Comparison of ENCODE assay signal across 8 cellular contexts in the genomic region with DNA sequence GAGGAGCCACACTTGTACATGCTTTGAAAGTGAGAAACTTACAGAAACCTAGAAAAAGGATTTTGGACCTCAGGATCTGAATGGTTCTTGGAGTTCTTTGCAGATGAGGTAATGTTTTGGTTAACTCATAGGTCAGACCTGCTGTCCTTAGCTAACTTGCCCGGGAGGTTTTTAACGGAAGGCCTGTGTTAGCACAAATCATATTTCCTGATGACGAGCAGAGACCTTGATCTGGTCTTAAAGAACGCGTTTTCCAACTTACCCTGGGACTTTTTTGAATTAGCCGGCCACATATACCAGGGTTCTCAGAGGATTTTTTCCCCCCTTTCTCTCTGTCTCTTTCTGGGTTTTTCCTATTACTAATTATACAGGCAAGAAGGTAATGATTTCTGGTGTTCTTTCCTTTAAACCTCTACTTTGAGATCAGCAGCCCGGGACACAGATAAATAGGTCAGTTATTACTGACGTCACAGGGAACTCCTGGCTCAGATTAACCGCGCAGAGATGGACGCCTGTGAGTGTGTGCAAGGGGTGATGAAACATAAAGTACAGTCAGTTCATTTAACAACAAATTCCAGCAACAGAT.
DNase-seq lines count a peak whose midpoint lies in the region; ATAC-seq lines count a peak whose summit lies in the region.

No MANE protein-coding gene starts in this region.

- peaks cover 39% of the 10 kb centered on the region for H3K4me1 Mint-ChIP-seq in dendritic cell treated with granulocyte-macrophage colony-stimulating factor and Interleukin-4, amounts not matched to agents 40 ng/mL and 50 ng/mL, for 4 days (ENCODE audit: low read depth)

- peaks cover 10% of the 10 kb centered on the region for H3K9me3 Mint-ChIP-seq in dendritic cell treated with granulocyte-macrophage colony-stimulating factor and Interleukin-4, amounts not matched to agents 40 ng/mL and 50 ng/mL, for 4 days

- no peak overlapping the region for H3K4me3 ChIP-seq in mucosa of stomach (ENCODE audit: low read length)

- peak overlapping the region; percentile 66 for H3K9ac ChIP-seq in mucosa of stomach (ENCODE audit: low read length)

- H3K36me3 ChIP-seq in mucosa of stomach (ENCODE audit: control insufficient read depth, insufficient read depth, low read length), result no peaks in the 10 kb centered on the region

- H3K4me3 Mint-ChIP-seq in dendritic cell treated with granulocyte-macrophage colony-stimulating factor and Interleukin-4, amounts not matched to agents 40 ng/mL and 50 ng/mL, for 4 days, result no peak overlapping the region

- no peaks in the 10 kb centered on the region for H3K36me3 Mint-ChIP-seq in dendritic cell treated with granulocyte-macrophage colony-stimulating factor and Interleukin-4, amounts not matched to agents 40 ng/mL and 50 ng/mL, for 4 days (ENCODE audit: low read depth)

- intact Hi-C loops in dendritic cell treated with granulocyte-macrophage colony-stimulating factor and Interleukin-4, amounts not matched to agents 40 ng/mL and 50 ng/mL, for 4 days (cut with micrococcal nuclease), result no loop called here

- peak overlapping the region; percentile 76 for H3K27ac Mint-ChIP-seq in dendritic cell treated with granulocyte-macrophage colony-stimulating factor and Interleukin-4, amounts not matched to agents 40 ng/mL and 50 ng/mL, for 4 days

- peaks cover 12% of the 10 kb centered on the region for H3K4me1 ChIP-seq in mucosa of stomach (ENCODE audit: control insufficient read depth, insufficient read depth, low read length)

- no peaks in the 10 kb centered on the region for H3K27me3 ChIP-seq in mucosa of stomach (ENCODE audit: control insufficient read depth, insufficient read depth, low read length)

- H3K27me3 Mint-ChIP-seq in dendritic cell treated with granulocyte-macrophage colony-stimulating factor and Interleukin-4, amounts not matched to agents 40 ng/mL and 50 ng/mL, for 4 days, result peaks cover 3% of the 10 kb centered on the region

- DNase-seq in AG08395 (ENCODE audit: low spot score), result peak; percentile 73
- peak; percentile 72 for DNase-seq in HT-29 (ENCODE audit: low spot score)
- no peak for DNase-seq in activated gamma-delta T cell treated with Interleukin-2 at 50 U/mL for 16 hours
- no peak for DNase-seq in stimulated activated CD8-positive, alpha-beta memory T cell treated with anti-CD3 and anti-CD28 coated beads, Interleukin-4, amount 100 ng/mL, for 48 hours
- no peak for DNase-seq in SW480 (ENCODE audit: low spot score)

- no peak for ATAC-seq in HG03457 (IDR thresholded peaks at IDR 0.05; ENCODE audit: unreplicated experiment)

- H3K9me3 ChIP-seq in mucosa of stomach (ENCODE audit: control insufficient read depth, low read length), result no peaks in the 10 kb centered on the region

Comparison
In these comparisons a context has a peak if more than half of its experiments do, and no peak if none do; other contexts are left out.
1. DNase-seq: peak in AG08395 (single experiment) and HT-29 (single experiment); none in activated gamma-delta T cell treated with Interleukin-2 at 50 U/mL for 16 hours (single experiment), stimulated activated CD8-positive, alpha-beta memory T cell treated with anti-CD3 and anti-CD28 coated beads, Interleukin-4, amount 100 ng/mL, for 48 hours (single experiment) and SW480 (single experiment).